In genomic region chr4:118224239-118224829, GRCh38 we compare ENCODE assay signal across 10 cellular contexts.
DNase-seq lines count a peak whose midpoint lies in the region; TF ChIP-seq lines count a peak whose summit lies in the region.
"Had no signal": no experiment of that assay in that cellular context is flagged by ENCODE, and none has a peak within 500 bp of the region (broad histone marks: within the 10 kb centered on the region; RNA-seq: fewer than 3 reads in every experiment).

No MANE protein-coding gene starts in this region.

- no peaks in the 10 kb centered on the region for H3K9me3 ChIP-seq in WERI-Rb-1 (ENCODE audit: severe bottlenecking)
- no peaks in the 10 kb centered on the region for H3K9me3 ChIP-seq in thyroid gland
- H3K9me3 ChIP-seq: BLaER1 treated with 17β-estradiol and CSF1 and Interleukin-3, amounts not matched to agents 10 nM and 100 nM had no signal

- H3K9me3 Mint-ChIP-seq in activated CD4-positive, alpha-beta memory T cell treated with anti-CD3 and anti-CD28 coated beads, Interleukin-2, amount 10 ng/mL, durations not matched to agents 7 days and 5 days = no peaks in the 10 kb centered on the region
- H3K9me3 Mint-ChIP-seq: central memory CD8-positive, alpha-beta T cell had no signal

- H3K4me1 ChIP-seq in thyroid gland = peaks cover 0 to 2% of the 10 kb centered on the region in 2 donors
- H3K4me1 ChIP-seq: BLaER1 treated with 17β-estradiol and CSF1 and Interleukin-3, amounts not matched to agents 10 nM and 100 nM had no signal

- H3K4me1 Mint-ChIP-seq in activated CD4-positive, alpha-beta memory T cell treated with anti-CD3 and anti-CD28 coated beads, Interleukin-2, amount 10 ng/mL, durations not matched to agents 7 days and 5 days = no peaks in the 10 kb centered on the region
- H3K4me1 Mint-ChIP-seq: central memory CD8-positive, alpha-beta T cell had no signal

- peaks cover 8% of the 10 kb centered on the region for H3K27me3 Mint-ChIP-seq in activated CD4-positive, alpha-beta memory T cell treated with anti-CD3 and anti-CD28 coated beads, Interleukin-2, amount 10 ng/mL, durations not matched to agents 7 days and 5 days
- H3K27me3 Mint-ChIP-seq: central memory CD8-positive, alpha-beta T cell had no signal

- CTCF ChIA-PET in HEK293T (lab: Yijun Ruan, JAX) = interaction anchor here (0.7 kb wide), 1 partner anchor 515 kb away, joined by 3 read pairs; no protein-coding TSS in a partner anchor
- CTCF ChIA-PET in activated CD4-positive, alpha-beta memory T cell treated with anti-CD3 and anti-CD28 coated beads, Interleukin-2, amount 10 ng/mL, durations not matched to agents 7 days and 5 days (lab: Charles Lee) = interaction anchor here (1.2 to 1.8 kb wide), 5 partner anchors 10 to 148 kb away, joined by 3 to 5 read pairs (median 4); no protein-coding TSS in a partner anchor

- 11 to 13% methylated on average over 3 of the region's 3 CpGs for WGBS in thyroid gland, 2 donors

- TF ChIP-seq POLR2A in thyroid gland (IDR thresholded peaks at IDR 0.05) = no peak

- TF ChIP-seq CTCF in WERI-Rb-1 (IDR thresholded peaks at IDR 0.05; ENCODE audit: low read depth, low read length) (peak; percentile 38), thyroid gland (IDR thresholded peaks at IDR 0.05) (peak; percentile 16 to 71 (median 48))

- H3K36me3 ChIP-seq in WERI-Rb-1 (no peaks in the 10 kb centered on the region), thyroid gland (no peaks in the 10 kb centered on the region)
- H3K36me3 ChIP-seq: BLaER1 treated with 17β-estradiol and CSF1 and Interleukin-3, amounts not matched to agents 10 nM and 100 nM had no signal

- POLR2A ChIA-PET in HEK293T (lab: Yijun Ruan, JAX) = no interaction called here
- POLR2A ChIA-PET in activated CD4-positive, alpha-beta memory T cell treated with anti-CD3 and anti-CD28 coated beads, Interleukin-2, amount 10 ng/mL, durations not matched to agents 7 days and 5 days (lab: Charles Lee) = no interaction called here

- no peak overlapping the region for H3K4me3 ChIP-seq in WERI-Rb-1 (ENCODE audit: low read depth, low read length)
- H3K4me3 ChIP-seq in thyroid gland (replicated peaks in 1 of 3) = no peak overlapping the region
- H3K4me3 ChIP-seq: BLaER1 treated with 17β-estradiol and CSF1 and Interleukin-3, amounts not matched to agents 10 nM and 100 nM had no signal

- no peaks in the 10 kb centered on the region for H3K27me3 ChIP-seq in WERI-Rb-1 (ENCODE audit: insufficient read depth, low read depth, severe bottlenecking)
- H3K27me3 ChIP-seq in thyroid gland = no peaks in the 10 kb centered on the region
- H3K27me3 ChIP-seq: BLaER1 treated with 17β-estradiol and CSF1 and Interleukin-3, amounts not matched to agents 10 nM and 100 nM had no signal

- no peak overlapping the region for H3K27ac ChIP-seq in WERI-Rb-1
- H3K27ac ChIP-seq in thyroid gland = no peak overlapping the region
- H3K27ac ChIP-seq: BLaER1 treated with 17β-estradiol and CSF1 and Interleukin-3, amounts not matched to agents 10 nM and 100 nM had no signal

- H3K27ac Mint-ChIP-seq in activated CD4-positive, alpha-beta memory T cell treated with anti-CD3 and anti-CD28 coated beads, Interleukin-2, amount 10 ng/mL, durations not matched to agents 7 days and 5 days = no peak overlapping the region

- no peak overlapping the region for H3K4me3 Mint-ChIP-seq in activated CD4-positive, alpha-beta memory T cell treated with anti-CD3 and anti-CD28 coated beads, Interleukin-2, amount 10 ng/mL, durations not matched to agents 7 days and 5 days
- H3K4me3 Mint-ChIP-seq: central memory CD8-positive, alpha-beta T cell had no signal

- DNase-seq in NCI-H2107 treated with DMSO at 0.1 percent for 48 hours (lab: John Stamatoyannopoulos, UW; ENCODE audit: unreplicated experiment) = peak; percentile 37
- no peak for DNase-seq in NCI-H2107 (lab: John Stamatoyannopoulos, UW)
- peak; percentile 41 for DNase-seq in HEK293T (ENCODE audit: extremely low spot score)
- DNase-seq in NCI-H146 treated with DMSO at 0.1 percent for 48 hours (lab: John Stamatoyannopoulos, UW; ENCODE audit: unreplicated experiment) = peak; percentile 0
- DNase-seq in WERI-Rb-1 = no peak
- DNase-seq in iPS DF 4.7 (ENCODE audit: extremely low read depth, low spot score) = peak; percentile 16
- no peak for DNase-seq in thyroid gland
- DNase-seq in activated CD4-positive, alpha-beta memory T cell treated with anti-CD3 and anti-CD28 coated beads, Interleukin-2, amount 10 ng/mL, durations not matched to agents 7 days and 5 days = no peak

- intact Hi-C loops in thyroid gland (cut with DNase I) = no loop called here

- no peaks in the 10 kb centered on the region for H3K36me3 Mint-ChIP-seq in activated CD4-positive, alpha-beta memory T cell treated with anti-CD3 and anti-CD28 coated beads, Interleukin-2, amount 10 ng/mL, durations not matched to agents 7 days and 5 days (ENCODE audit: low read depth)

TF ChIP-seq in HEK293T, 16 proteins besides CTCF, POLR2A, EP300 and RAD21:
- TF ChIP-seq PKNOX1 (IDR thresholded peaks at IDR 0.05) = no peak
- no peak for TF ChIP-seq BHLHE40 (IDR thresholded peaks at IDR 0.05; ENCODE audit: borderline replicate concordance)

Comparison
In these comparisons a context has a peak if more than half of its experiments do, and no peak if none do; other contexts are left out.
1. DNase-seq: peak in NCI-H2107 treated with DMSO at 0.1 percent for 48 hours (single experiment), HEK293T (single experiment), NCI-H146 treated with DMSO at 0.1 percent for 48 hours (single experiment) and iPS DF 4.7 (single experiment); none in NCI-H2107 (single experiment), WERI-Rb-1 (single experiment), thyroid gland (0 of 2) and activated CD4-positive, alpha-beta memory T cell treated with anti-CD3 and anti-CD28 coated beads, Interleukin-2, amount 10 ng/mL, durations not matched to agents 7 days and 5 days (single experiment).